ENCODE assay signal across 16 cellular contexts in the genomic region with DNA sequence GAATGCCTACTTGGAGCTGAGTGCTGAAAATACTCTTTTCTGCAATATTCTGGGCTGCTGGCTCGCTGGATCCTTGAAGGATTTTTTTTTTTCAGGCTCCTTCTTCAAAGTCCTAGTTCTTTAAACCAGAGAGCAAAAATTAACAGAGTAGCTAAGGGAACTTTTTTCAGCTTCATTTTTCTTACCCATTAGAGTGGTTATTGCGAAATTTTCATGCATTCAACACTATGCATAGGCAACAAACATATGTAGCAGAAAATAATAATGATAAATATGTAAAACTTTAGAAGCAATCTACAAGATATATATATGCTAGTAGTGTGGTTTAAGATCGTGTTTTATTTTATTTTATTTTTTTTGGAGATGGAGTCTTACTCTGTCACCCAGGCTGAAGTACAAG.
DNase-seq lines count a peak whose midpoint lies in the region; ATAC-seq, FAIRE-seq and TF ChIP-seq lines count a peak whose summit lies in the region.
"Had no signal": no experiment of that assay in that cellular context is flagged by ENCODE, and none has a peak within 500 bp of the region (broad histone marks: within the 10 kb centered on the region; RNA-seq: fewer than 3 reads in every experiment).

No MANE protein-coding gene starts in this region.

- no peak for FAIRE-seq in HepG2 (lab: Jason Lieb, UNC)
- FAIRE-seq in K562 (lab: Jason Lieb, UNC), result no peak
- FAIRE-seq: G401.6, GM12892 had no signal

- ATAC-seq in HepG2 (no peak), right lobe of liver (no peak), K562 (no peak)
- ATAC-seq: HCT116 had no signal

- WGBS in HepG2 (ENCODE audit: low lambda C conversion rate), result 0% methylated on average over 3 of the region's 3 CpGs
- WGBS in right lobe of liver (ENCODE audit: insufficient coverage, low coverage, low lambda C conversion rate, missing lambda C conversion rate), result 38% methylated on average over 3 of the region's 3 CpGs
- WGBS in K562 (ENCODE audit: insufficient coverage, low coverage, missing lambda C conversion rate), result 4% methylated on average over 3 of the region's 3 CpGs

- no peaks in the 10 kb centered on the region for H3K9me1 ChIP-seq in K562 (ENCODE audit: control insufficient read depth, insufficient read depth, low read length)

- CTCF ChIA-PET in HepG2 (lab: Yijun Ruan, JAX; ENCODE audit: low intra/inter-chr PET ratio, low total read pairs) (no interaction called here), K562 (lab: Yijun Ruan, JAX; ENCODE audit: low intra/inter-chr PET ratio) (no interaction called here)

- no peak for TF ChIP-seq POLR2A in HepG2 (IDR thresholded peaks at IDR 0.05; ENCODE audit: insufficient read depth in 1 of 2, low read depth in 2 of 2, low read length in 2 of 2)
- TF ChIP-seq POLR2A in right lobe of liver (IDR thresholded peaks at IDR 0.05), result no peak
- TF ChIP-seq POLR2A in K562 (conservative IDR thresholded peaks at IDR 0.05), result no peak

- POLR2A ChIA-PET in HepG2 (lab: Yijun Ruan, JAX), result no interaction called here
- POLR2A ChIA-PET in K562 (lab: Yijun Ruan, JAX), result no interaction called here

- intact Hi-C loops in HepG2 (cut with micrococcal nuclease; ENCODE audit: unreplicated experiment) (no loop called here), right lobe of liver (cut with DNase I) (no loop called here), K562 (cut with micrococcal nuclease) (no loop called here)

- no peaks in the 10 kb centered on the region for H3K9me3 ChIP-seq in HepG2 (ENCODE audit: low read length)
- no peaks in the 10 kb centered on the region for H3K9me3 ChIP-seq in right lobe of liver
- no peaks in the 10 kb centered on the region for H3K9me3 ChIP-seq in K562 (replicated peaks; ENCODE audit: control insufficient read depth, insufficient read depth, low read depth, low read length)

- TF ChIP-seq RAD21 in HepG2 (CRISPR knock-in tag; IDR thresholded peaks at IDR 0.05) (no peak), K562 (CRISPR knock-in tag; conservative IDR thresholded peaks at IDR 0.05 in 1 of 2, IDR thresholded peaks at IDR 0.05 in 1 of 2) (no peak)

- DNase-seq in HepG2 (ENCODE audit: low spot score) (no peak), right lobe of liver (no peak), MV-4-11 (lab: John Stamatoyannopoulos, UW) (peak; percentile 34), K562 (ENCODE audit: extremely low read depth in 1 of 4, low spot score in 3 of 4) (no peak), DMS53 (lab: John Stamatoyannopoulos, UW) (no peak), middle frontal gyrus (ENCODE audit: extremely low spot score, low spot score) (no peak)
- DNase-seq: C1 segment of cervical spinal cord; Calu3; CD4-positive, alpha-beta memory T cell; COR-L47; DND-41; GM23248; H9 had no signal

- H4K20me1 ChIP-seq in HepG2 (ENCODE audit: insufficient read depth, low read length) (no peaks in the 10 kb centered on the region), K562 (replicated peaks; ENCODE audit: control insufficient read depth, insufficient read depth, low read length) (no peaks in the 10 kb centered on the region)

- H3K9ac ChIP-seq in HepG2 (ENCODE audit: insufficient read depth, low read depth, low read length) (no peak overlapping the region), K562 (ENCODE audit: insufficient read depth in 1 of 2, low read depth in 2 of 2, low read length in 2 of 2) (no peak overlapping the region)
- H3K9ac ChIP-seq: GM23248 had no signal

- H2AFZ ChIP-seq in HepG2 (ENCODE audit: low read length) (no peak overlapping the region), K562 (ENCODE audit: low read depth, low read length) (no peak overlapping the region)
- H2AFZ ChIP-seq: GM23248 had no signal

- no peaks in the 10 kb centered on the region for H3K4me1 ChIP-seq in HepG2 (ENCODE audit: insufficient read depth, low read length)
- H3K4me1 ChIP-seq in right lobe of liver, result no peaks in the 10 kb centered on the region
- no peaks in the 10 kb centered on the region for H3K4me1 ChIP-seq in K562 (replicated peaks in 1 of 2; ENCODE audit: control insufficient read depth in 2 of 2, insufficient read depth in 2 of 2, low read length in 2 of 2)

- in situ Hi-C loops in HepG2 (cut with HindIII; ENCODE audit: extremely low pct_ligation_motif_present, low pct_unique_long_range_greater_than_20kb) (no loop called here), K562 (cut with MboI) (no loop called here)

- H3K79me2 ChIP-seq in HepG2 (ENCODE audit: insufficient read depth, low read length) (no peaks in the 10 kb centered on the region), K562 (ENCODE audit: control insufficient read depth, insufficient read depth, low read length) (no peaks in the 10 kb centered on the region)

- no peak for TF ChIP-seq CTCF in HepG2 (CRISPR knock-in tag; IDR thresholded peaks at IDR 0.05)
- no peak for TF ChIP-seq CTCF in right lobe of liver (IDR thresholded peaks at IDR 0.05)
- TF ChIP-seq CTCF in K562 (IDR thresholded peaks at IDR 0.05 in 2 of 3, conservative IDR thresholded peaks at IDR 0.05 in 1 of 3; ENCODE audit: insufficient read depth in 2 of 3, low read depth in 1 of 3, low read length in 3 of 3), result no peak

- BruUV-seq in HepG2 (replicated peaks; lab: Mats Ljungman, UMichigan), result no TSS peak
- no TSS peak for BruUV-seq in K562 (replicated peaks; lab: Mats Ljungman, UMichigan)

- H3K4me2 ChIP-seq in HepG2 (ENCODE audit: low read depth, low read length) (no peak overlapping the region), K562 (ENCODE audit: insufficient read depth, low read length) (no peak overlapping the region)

- peaks cover 0 to 5% of the 10 kb centered on the region in 2 experiments; a peak in 1 of 5 replicates for H3K27me3 ChIP-seq in HepG2 (ENCODE audit: control insufficient read depth in 1 of 2, insufficient read depth in 2 of 2, low read length in 2 of 2)
- no peaks in the 10 kb centered on the region for H3K27me3 ChIP-seq in right lobe of liver
- 0 out of 5 replicates have a peak, but pooled peaks cover 0 to 4% of the 10 kb centered on the region in 2 experiments for H3K27me3 ChIP-seq in K562 (ENCODE audit: control insufficient read depth in 2 of 2, insufficient read depth in 2 of 2, low read length in 2 of 2)

- no peak overlapping the region for H3K27ac ChIP-seq in HepG2 (ENCODE audit: extremely low read length, insufficient read depth, low read length)
- H3K27ac ChIP-seq in right lobe of liver, result no peak overlapping the region
- H3K27ac ChIP-seq in K562 (ENCODE audit: extremely low read depth, low read depth, low read length), result no peak overlapping the region
- H3K27ac ChIP-seq: GM23248 had no signal

- H3K4me3 ChIP-seq in HepG2 (replicated peaks in 1 of 3; ENCODE audit: insufficient read depth in 1 of 3, low read depth in 2 of 3, low read length in 3 of 3) (no peak overlapping the region), right lobe of liver (no peak overlapping the region), K562 (no peak overlapping the region)
- H3K4me3 ChIP-seq: GM23248 had no signal

- TF ChIP-seq EP300 in HepG2 (IDR thresholded peaks at IDR 0.05; ENCODE audit: low read depth in 2 of 2, low read length in 2 of 2) (no peak), HepG2 (CRISPR knock-in tag; IDR thresholded peaks at IDR 0.05; ENCODE audit: borderline replicate concordance) (no peak), K562 (IDR thresholded peaks at IDR 0.05; ENCODE audit: low read length) (no peak)

- no peaks in the 10 kb centered on the region for H3K36me3 ChIP-seq in HepG2 (replicated peaks in 1 of 2; ENCODE audit: control insufficient read depth in 1 of 2, insufficient read depth in 2 of 2, low read length in 2 of 2)
- H3K36me3 ChIP-seq in right lobe of liver, result no peaks in the 10 kb centered on the region
- no peaks in the 10 kb centered on the region for H3K36me3 ChIP-seq in K562 (ENCODE audit: control insufficient read depth, insufficient read depth, low read length)

TF ChIP-seq in HepG2, 621 proteins besides CTCF, POLR2A, EP300 and RAD21:
- TF ChIP-seq HNRNPL (IDR thresholded peaks at IDR 0.05; ENCODE audit: low read depth, low read length), result no peak
- TF ChIP-seq IKZF1 (IDR thresholded peaks at IDR 0.05), result no peak
- TF ChIP-seq, protein P1, sequence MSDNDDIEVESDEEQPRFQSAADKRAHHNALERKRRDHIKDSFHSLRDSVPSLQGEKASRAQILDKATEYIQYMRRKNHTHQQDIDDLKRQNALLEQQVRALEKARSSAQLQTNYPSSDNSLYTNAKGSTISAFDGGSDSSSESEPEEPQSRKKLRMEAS (IDR thresholded peaks at IDR 0.05), result no peak
- TF ChIP-seq MYNN (CRISPR knock-in tag; IDR thresholded peaks at IDR 0.05; ENCODE audit: low read depth), result no peak
- peak; percentile 50; the same call in 1 of the 2 replicates for TF ChIP-seq CEBPB (IDR thresholded peaks at IDR 0.05; ENCODE audit: borderline replicate concordance, low read depth, low read length)

TF ChIP-seq in K562, 482 proteins besides CTCF, POLR2A, EP300 and RAD21:
- peak; percentile 35; the same call in 1 of the 2 replicates for TF ChIP-seq CEBPB (tag; IDR thresholded peaks at IDR 0.05)
- TF ChIP-seq, protein P2, sequence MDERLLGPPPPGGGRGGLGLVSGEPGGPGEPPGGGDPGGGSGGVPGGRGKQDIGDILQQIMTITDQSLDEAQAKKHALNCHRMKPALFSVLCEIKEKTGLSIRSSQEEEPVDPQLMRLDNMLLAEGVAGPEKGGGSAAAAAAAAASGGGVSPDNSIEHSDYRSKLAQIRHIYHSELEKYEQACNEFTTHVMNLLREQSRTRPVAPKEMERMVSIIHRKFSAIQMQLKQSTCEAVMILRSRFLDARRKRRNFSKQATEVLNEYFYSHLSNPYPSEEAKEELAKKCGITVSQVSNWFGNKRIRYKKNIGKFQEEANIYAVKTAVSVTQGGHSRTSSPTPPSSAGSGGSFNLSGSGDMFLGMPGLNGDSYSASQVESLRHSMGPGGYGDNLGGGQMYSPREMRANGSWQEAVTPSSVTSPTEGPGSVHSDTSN (CRISPR knock-in tag; IDR thresholded peaks at IDR 0.05; ENCODE audit: low read depth), result no peak
- TF ChIP-seq, protein P2 (tag; conservative IDR thresholded peaks at IDR 0.05; ENCODE audit: low read depth), result no peak
- no peak for TF ChIP-seq CEBPG (CRISPR knock-in tag; IDR thresholded peaks at IDR 0.05)
- peak in 1 of 2 experiments; percentile 70; a peak in 2 of 4 replicates for TF ChIP-seq CEBPG (tag; conservative IDR thresholded peaks at IDR 0.05 in 1 of 2, IDR thresholded peaks at IDR 0.05 in 1 of 2)

Comparison
In these comparisons a context has a peak if more than half of its experiments do, and no peak if none do; other contexts are left out.
1. Of the 241 proteins assayed by ChIP-seq in both HepG2 and K562: peak only in HepG2: none; only in K562: none; in both: CEBPB; in neither: 239; mixed calls (peak in some experiments, not most) for 1.